ENCODE assay signal across 9 cellular contexts in the genomic region with DNA sequence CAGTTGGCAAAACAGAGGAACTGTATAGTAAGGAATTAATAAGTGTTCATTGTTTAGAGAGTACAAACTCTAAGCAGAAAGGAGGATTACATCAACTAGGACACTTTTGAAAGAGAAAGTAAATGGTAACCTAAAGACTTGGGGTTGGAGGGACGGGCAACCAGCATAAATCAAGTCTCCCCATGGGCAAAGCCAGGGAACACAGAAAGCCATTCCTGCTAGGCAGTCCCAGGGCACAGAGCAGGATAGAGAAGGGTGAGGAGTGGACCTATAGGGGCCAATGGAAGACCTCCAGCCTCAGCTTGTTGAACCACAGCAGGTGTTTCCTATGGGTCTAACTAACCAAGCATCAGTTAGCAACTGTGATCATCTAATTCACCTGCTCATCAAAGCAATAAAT. TPM values are rescaled to one million over a fixed set of nuclear protein-coding genes. Genes with fewer than 3 reads are reported as not detected.
DNase-seq lines count a peak whose midpoint lies in the region; ATAC-seq, FAIRE-seq and TF ChIP-seq lines count a peak whose summit lies in the region.
"Had no signal": no experiment of that assay in that cellular context is flagged by ENCODE, and none has a peak within 500 bp of the region (broad histone marks: within the 10 kb centered on the region; RNA-seq: fewer than 3 reads in every experiment).

No MANE protein-coding gene starts in this region.

- peaks cover 18% of the 10 kb centered on the region for H3F3A ChIP-seq in MM.1S (ENCODE audit: insufficient read depth, low read length)

- no peaks in the 10 kb centered on the region for H4K20me1 ChIP-seq in MM.1S (ENCODE audit: insufficient read depth, low read length)

- H3K27ac ChIP-seq in MM.1S (ENCODE audit: low read length) (peak overlapping the region; percentile 53; the same call in 1 of the 2 replicates), kidney (ENCODE audit: low read depth in 2 of 2, low read length in 2 of 2) (no peak overlapping the region), heart left ventricle (peak overlapping the region in 1 of 12 donors; percentile 27)

- peak overlapping the region; percentile 81 to 94 (median 88) for H3K27ac Mint-ChIP-seq in naive B cell

- H3K9me3 Mint-ChIP-seq in naive B cell = no peaks in the 10 kb centered on the region

- intact Hi-C loops in kidney (cut with DNase I) (no loop called here), heart left ventricle (cut with DNase I) (no loop called here)

- H3K4me3 ChIP-seq in MM.1S (ENCODE audit: low read length) (peak overlapping the region; percentile 57), kidney (ENCODE audit: low read length in 2 of 2) (no peak overlapping the region), heart left ventricle (peak overlapping the region in 1 of 12 donors; percentile 37)

- no peaks in the 10 kb centered on the region for H3K79me2 ChIP-seq in MM.1S (ENCODE audit: low read length)

- no peak for FAIRE-seq in kidney (lab: Jason Lieb, UNC)

- H3K4me1 ChIP-seq in MM.1S (ENCODE audit: low read length) (peaks cover 15% of the 10 kb centered on the region), kidney (ENCODE audit: control insufficient read depth in 1 of 2, insufficient read depth in 1 of 2, low read depth in 1 of 2, low read length in 2 of 2) (peaks cover 2 to 7% of the 10 kb centered on the region in 2 donors), heart left ventricle (peaks cover 0 to 29% (median 0%) of the 10 kb centered on the region in 12 donors)

- H3K36me3 ChIP-seq in MM.1S (replicated peaks; ENCODE audit: insufficient read depth, low read length) = no peaks in the 10 kb centered on the region
- no peaks in the 10 kb centered on the region for H3K36me3 ChIP-seq in kidney (ENCODE audit: control insufficient read depth in 1 of 2, insufficient read depth in 2 of 2, low read length in 2 of 2)
- no peaks in the 10 kb centered on the region for H3K36me3 ChIP-seq in heart left ventricle

- H3K9me2 ChIP-seq in MM.1S (replicated peaks; ENCODE audit: insufficient read depth, low read length) = no peaks in the 10 kb centered on the region

- H2AFZ ChIP-seq in MM.1S (ENCODE audit: low read length) = 0 out of 2 replicates have a peak overlapping the region, but pooled peaks have one; percentile 13

- H3K4me3 Mint-ChIP-seq in naive B cell = peak overlapping the region; percentile 63 to 92 (median 82)

- peak overlapping the region; percentile 26; the same call in 1 of the 2 replicates for H3K9ac ChIP-seq in MM.1S (ENCODE audit: low read length)
- H3K9ac ChIP-seq in kidney (ENCODE audit: low read length in 2 of 2) = no peak overlapping the region

- H3K27me3 Mint-ChIP-seq in naive B cell = peaks cover 0 to 3% (median 0%) of the 10 kb centered on the region in 3 donors

- TF ChIP-seq POLR2A in heart left ventricle (IDR thresholded peaks at IDR 0.05) = no peak

- H3K9me3 ChIP-seq in MM.1S (replicated peaks; ENCODE audit: insufficient read depth, low read length) (no peaks in the 10 kb centered on the region), kidney (ENCODE audit: control insufficient read depth in 1 of 2, low read length in 2 of 2) (no peaks in the 10 kb centered on the region), heart left ventricle (no peaks in the 10 kb centered on the region)

- H3K4me2 ChIP-seq in MM.1S (ENCODE audit: low read depth, low read length) = peak overlapping the region; percentile 87

- H3K27me3 ChIP-seq in MM.1S (replicated peaks; ENCODE audit: insufficient read depth, low read length) (peaks cover 8% of the 10 kb centered on the region; the same call in 1 of the 2 replicates), heart left ventricle (no peaks in the 10 kb centered on the region)

- no peaks in the 10 kb centered on the region for H3K36me3 Mint-ChIP-seq in naive B cell

- ATAC-seq in GM19023 (IDR thresholded peaks at IDR 0.05; ENCODE audit: unreplicated experiment) (peak; percentile 40), HG02623 (IDR thresholded peaks at IDR 0.05; ENCODE audit: unreplicated experiment) (peak; percentile 39), naive B cell (ENCODE audit: low read depth in 2 of 2) (peak; percentile 36 to 39), heart left ventricle (no peak)

- TF ChIP-seq CTCF in MM.1S (IDR thresholded peaks at IDR 0.05; ENCODE audit: low read length) (no peak), kidney (IDR thresholded peaks at IDR 0.05; ENCODE audit: borderline replicate concordance, extremely low read depth, insufficient read depth) (no peak), heart left ventricle (IDR thresholded peaks at IDR 0.05) (no peak)

- DNase-seq in MM.1S (peak; percentile 19), naive B cell (peak; percentile 15), kidney (no peak), NCI-H2081 (lab: John Stamatoyannopoulos, UW) (no peak), heart left ventricle (no peak)
- no peak for DNase-seq in stimulated activated CD4-positive, alpha-beta T cell treated with anti-CD3 and anti-CD28 coated beads, Interleukin-2, amount 100 ng/mL, for 48 hours
- DNase-seq: NCI-H510A had no signal

- WGBS in heart left ventricle, 4 donors = 85 to 96% (median 86%) methylated on average over 1 of the region's 1 CpG

- H3K4me1 Mint-ChIP-seq in naive B cell = peaks cover 17 to 27% (median 24%) of the 10 kb centered on the region in 3 donors

RNA-seq across cellular contexts. Expression of a gene that starts 9.2 kb away (rescaled TPM):
- polyA plus RNA-seq in naive B cell (ENCODE audit: low read depth in 6 of 6) (10 to 100 TPM; 16.2 to 38.2 (median 32.9) TPM), kidney (ENCODE audit: insufficient read depth, low read depth, low replicate concordance) (10.6 TPM), heart left ventricle (10 to 100 TPM in 1 of 2 donors, 1 to 10 TPM in 1; 3.2 to 12.9 TPM)
- total RNA-seq in kidney (71.8 TPM), heart left ventricle (100 to 1,000 TPM in 1 of 9 donors, 10 to 100 TPM in 8; 25.9 to 119 (median 39.1) TPM)

RNA-seq across cellular contexts. Expression of a gene that starts 59.3 kb away (rescaled TPM):
- polyA plus RNA-seq in naive B cell (ENCODE audit: low read depth in 6 of 6) (10 to 100 TPM in 5 of 6 donors, 1 to 10 TPM in 1; 9.9 to 98.7 (median 15.5) TPM), kidney (ENCODE audit: insufficient read depth, low read depth, low replicate concordance) (13.8 TPM), heart left ventricle (1 to 10 TPM in 1 of 2 donors, under 1 TPM in 1; 0.99 to 7.5 TPM)
- total RNA-seq in kidney (8.2 TPM), heart left ventricle (10 to 100 TPM in 1 of 9 donors, 1 to 10 TPM in 8; 2.7 to 30.5 (median 7.0) TPM)

Comparison
In these comparisons a context has a peak if more than half of its experiments do, and no peak if none do; other contexts are left out.
1. ATAC-seq: peak in GM19023 (single experiment), HG02623 (single experiment) and naive B cell (2 of 2); none in heart left ventricle (0 of 4).
2. DNase-seq: peak in MM.1S (single experiment) and naive B cell (single experiment); none in kidney (single experiment), stimulated activated CD4-positive, alpha-beta T cell treated with anti-CD3 and anti-CD28 coated beads, Interleukin-2, amount 100 ng/mL, for 48 hours (0 of 2), NCI-H2081 (0 of 2) and heart left ventricle (0 of 5).